In the genomic region with DNA sequence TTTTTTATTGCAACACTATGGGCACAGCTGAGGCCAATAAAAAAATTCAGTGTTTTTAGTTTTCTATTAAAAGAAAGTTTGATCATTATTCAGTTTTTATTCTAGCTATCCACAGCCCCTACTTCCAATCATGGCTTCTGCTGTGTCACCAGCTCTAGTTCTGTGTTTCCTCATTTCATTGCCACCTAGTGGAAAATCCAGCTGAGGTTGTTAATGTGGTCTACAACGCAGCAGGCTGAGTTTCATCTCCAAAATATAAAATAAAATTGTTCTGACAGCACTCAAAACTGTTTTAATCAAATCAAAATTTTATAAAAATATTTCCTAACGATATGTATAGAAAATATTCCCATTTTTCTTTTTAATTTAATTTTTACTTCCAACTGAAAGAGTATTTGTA, we compare ENCODE assay signal across 12 cellular contexts. TPM values are rescaled to one million over a fixed set of nuclear protein-coding genes. Genes with fewer than 3 reads are reported as not detected.
DNase-seq lines count a peak whose midpoint lies in the region; FAIRE-seq and TF ChIP-seq lines count a peak whose summit lies in the region.
"Had no signal": no experiment of that assay in that cellular context is flagged by ENCODE, and none has a peak within 500 bp of the region (broad histone marks: within the 10 kb centered on the region; RNA-seq: fewer than 3 reads in every experiment).

No MANE protein-coding gene starts in this region.

- H3K14ac ChIP-seq in mesenchymal stem cell (ENCODE audit: low read length in 2 of 2): no peak overlapping the region

- no peak overlapping the region for H3K4me3 ChIP-seq in mesenchymal stem cell (ENCODE audit: insufficient read depth in 1 of 2, low read depth in 1 of 2, low read length in 2 of 2)
- H3K4me3 ChIP-seq: coronary artery, ovary had no signal

- DNase-seq in Kasumi-1 (lab: John Stamatoyannopoulos, UW) (peak; percentile 43 to 46), mesenchymal stem cell (peak; percentile 6), GM10248 (ENCODE audit: extremely low spot score) (no peak), AG20443 (ENCODE audit: low spot score) (no peak)
- no peak for DNase-seq in activated T-cell treated with anti-CD3 and anti-CD28 coated beads, Interleukin-2, amount 50 U/mL, for 1 hour
- DNase-seq: left cardiac atrium; ovary; stimulated activated CD4-positive, alpha-beta T cell treated with anti-CD3 and anti-CD28 coated beads, Interleukin-4, amount 100 ng/mL, for 4 hours had no signal

- peak; percentile 89 for FAIRE-seq in G401.6 (lab: Jason Lieb, UNC)

- TF ChIP-seq CTCF in brain (conservative IDR thresholded peaks at IDR 0.05) (peak; percentile 51 to 58), GM10248 (IDR thresholded peaks at IDR 0.05; ENCODE audit: control extremely low read depth, extremely low read depth, low read depth, missing control alignments) (no peak)

- no peak overlapping the region for H3K27ac ChIP-seq in mesenchymal stem cell (ENCODE audit: low read length, poor library complexity, severe bottlenecking)
- H3K27ac ChIP-seq: coronary artery, ovary had no signal

- no peak overlapping the region for H2AFZ ChIP-seq in mesenchymal stem cell (ENCODE audit: low read depth, low read length)

- H2BK15ac ChIP-seq in mesenchymal stem cell (ENCODE audit: low read depth, poor library complexity, severe bottlenecking): no peak overlapping the region

- H3K36me3 ChIP-seq in mesenchymal stem cell (ENCODE audit: control insufficient read depth in 1 of 2, insufficient read depth in 2 of 2, low read depth in 1 of 2, low read length in 2 of 2): no peaks in the 10 kb centered on the region
- H3K36me3 ChIP-seq: ovary had no signal

- H3K36me3 Mint-ChIP-seq in brain: no peaks in the 10 kb centered on the region
- H3K36me3 Mint-ChIP-seq: activated naive CD4-positive, alpha-beta T cell treated with anti-CD3 and anti-CD28 coated beads, Interleukin-2, amount 50 U/mL, for 72 hours had no signal

- no peak overlapping the region for H3K27ac Mint-ChIP-seq in brain
- H3K27ac Mint-ChIP-seq: activated naive CD4-positive, alpha-beta T cell treated with anti-CD3 and anti-CD28 coated beads, Interleukin-2, amount 50 U/mL, for 72 hours had no signal

- H3K9me3 ChIP-seq in mesenchymal stem cell (ENCODE audit: control insufficient read depth, low read length): no peaks in the 10 kb centered on the region
- H3K9me3 ChIP-seq: ovary had no signal

- no peak overlapping the region for H2BK12ac ChIP-seq in mesenchymal stem cell (ENCODE audit: low read length in 2 of 2)

- no peak overlapping the region for H3K18ac ChIP-seq in mesenchymal stem cell (ENCODE audit: low read depth in 1 of 2, low read length in 2 of 2)

- no peak overlapping the region for H3K4me3 Mint-ChIP-seq in brain

- CTCF ChIA-PET in GM10248 (lab: Yijun Ruan, JAX): interaction anchor here (0.7 kb wide), 1 partner anchor 19 kb away, joined by 3 read pairs; no protein-coding TSS in a partner anchor

- H2AK5ac ChIP-seq in mesenchymal stem cell (ENCODE audit: low read length, severe bottlenecking): no peak overlapping the region

- H3K9ac ChIP-seq in mesenchymal stem cell (ENCODE audit: low read length): no peak overlapping the region

- no CpG with 5 or more reads among the region's 2 CpGs for WGBS in mesenchymal stem cell

- H3K4me1 ChIP-seq in mesenchymal stem cell (ENCODE audit: control insufficient read depth, insufficient read depth, low read depth, low read length): no peaks in the 10 kb centered on the region

- no peak overlapping the region for H4K91ac ChIP-seq in mesenchymal stem cell (ENCODE audit: low read length)

- H3K23ac ChIP-seq in mesenchymal stem cell (ENCODE audit: low read length in 2 of 2): no peak overlapping the region

- H3K4me2 ChIP-seq in mesenchymal stem cell (ENCODE audit: low read length, poor library complexity, severe bottlenecking): no peak overlapping the region

- H3K27me3 Mint-ChIP-seq in brain: peaks cover 5% of the 10 kb centered on the region

- H2BK120ac ChIP-seq in mesenchymal stem cell (ENCODE audit: low read depth, low read length): no peak overlapping the region

- H3K9me3 Mint-ChIP-seq in brain: no peaks in the 10 kb centered on the region
- H3K9me3 Mint-ChIP-seq: activated naive CD4-positive, alpha-beta T cell treated with anti-CD3 and anti-CD28 coated beads, Interleukin-2, amount 50 U/mL, for 72 hours had no signal

- H4K8ac ChIP-seq in mesenchymal stem cell (ENCODE audit: low read length): no peak overlapping the region

- H3K4me1 Mint-ChIP-seq in brain: peaks cover 10% of the 10 kb centered on the region

- no peak overlapping the region for H2BK5ac ChIP-seq in mesenchymal stem cell (ENCODE audit: low read depth, low read length, poor library complexity, severe bottlenecking)

- H3K4ac ChIP-seq in mesenchymal stem cell (ENCODE audit: low read depth in 1 of 2, low read length in 2 of 2): no peak overlapping the region

- POLR2A ChIA-PET in GM10248 (lab: Yijun Ruan, JAX): no interaction called here

- H3K79me1 ChIP-seq in mesenchymal stem cell (replicated peaks; ENCODE audit: low read length, poor library complexity, severe bottlenecking): no peaks in the 10 kb centered on the region

- peaks cover 50% of the 10 kb centered on the region in 2 experiments for H3K27me3 ChIP-seq in mesenchymal stem cell (ENCODE audit: control insufficient read depth in 1 of 2, insufficient read depth in 1 of 2, low read length in 2 of 2)
- H3K27me3 ChIP-seq: ovary had no signal

RNA-seq across cellular contexts. Expression of a gene that starts 13.6 kb away (rescaled TPM):
- 0.92 TPM for polyA plus RNA-seq in brain (ENCODE audit: insufficient read depth, low read depth, low replicate concordance)
- polyA plus RNA-seq in mesenchymal stem cell (2013, experiment 1 of 2): 0.03 TPM
- polyA plus RNA-seq in mesenchymal stem cell (2013, experiment 2 of 2): 0.03 TPM

Comparison
In these comparisons a context has a peak if more than half of its experiments do, and no peak if none do; other contexts are left out.
1. DNase-seq: peak in Kasumi-1 (2 of 2) and mesenchymal stem cell (single experiment); none in GM10248 (single experiment), activated T-cell treated with anti-CD3 and anti-CD28 coated beads, Interleukin-2, amount 50 U/mL, for 1 hour (single experiment) and AG20443 (single experiment).